ENCODE assay signal across 1 cellular context in genomic region chr17:38464251-38464722, GRCh38.
TF ChIP-seq lines count a peak whose summit lies in the region.

No MANE protein-coding gene starts in this region.

TF ChIP-seq in HEK293T, 16 proteins besides CTCF, POLR2A, EP300 and RAD21 (continued from another document):
- TF ChIP-seq L3MBTL2 (conservative IDR thresholded peaks at IDR 0.05) = no peak
- TF ChIP-seq SUZ12 (IDR thresholded peaks at IDR 0.05) = no peak
- no peak for TF ChIP-seq ELF4 (IDR thresholded peaks at IDR 0.05)
- no peak for TF ChIP-seq HDGF (IDR thresholded peaks at IDR 0.05; ENCODE audit: borderline replicate concordance)
- no peak for TF ChIP-seq LEF1 (IDR thresholded peaks at IDR 0.05; ENCODE audit: borderline replicate concordance)
- no peak for TF ChIP-seq FOXM1 (IDR thresholded peaks at IDR 0.05; ENCODE audit: borderline replicate concordance)
- no peak for TF ChIP-seq ARNT (IDR thresholded peaks at IDR 0.05)
- no peak for TF ChIP-seq TARDBP (IDR thresholded peaks at IDR 0.05)
